Comparison of ENCODE assay signal across 1 cellular context in genomic region chr4:112847781-112848180, GRCh38.
TF ChIP-seq lines count a peak whose summit lies in the region.

No MANE protein-coding gene starts in this region.

TF ChIP-seq in H1, 55 proteins besides CTCF, POLR2A, EP300 and RAD21 (continued from another document):
- TF ChIP-seq CHD7 (IDR thresholded peaks at IDR 0.05; ENCODE audit: insufficient replicate concordance, low read length) (no peak), EZH2 (IDR thresholded peaks at IDR 0.05; ENCODE audit: low read depth, low read length, severe bottlenecking) (no peak), CBX8 (IDR thresholded peaks at IDR 0.05; ENCODE audit: borderline replicate concordance, low read depth, low read length) (no peak), MAX (IDR thresholded peaks at IDR 0.05) (no peak), BCL11A (IDR thresholded peaks at IDR 0.05; ENCODE audit: low read depth in 2 of 2, low read length in 2 of 2) (no peak), TAF7 (optimal IDR thresholded peaks at IDR 0.05; ENCODE audit: borderline replicate concordance, low read depth, low read length) (no peak), MAFK (IDR thresholded peaks at IDR 0.05; ENCODE audit: low read depth, low read length) (no peak), CHD1 (IDR thresholded peaks at IDR 0.05; ENCODE audit: low read depth, low read length) (no peak)
